ENCODE assay signal across 24 cellular contexts in the genomic region with DNA sequence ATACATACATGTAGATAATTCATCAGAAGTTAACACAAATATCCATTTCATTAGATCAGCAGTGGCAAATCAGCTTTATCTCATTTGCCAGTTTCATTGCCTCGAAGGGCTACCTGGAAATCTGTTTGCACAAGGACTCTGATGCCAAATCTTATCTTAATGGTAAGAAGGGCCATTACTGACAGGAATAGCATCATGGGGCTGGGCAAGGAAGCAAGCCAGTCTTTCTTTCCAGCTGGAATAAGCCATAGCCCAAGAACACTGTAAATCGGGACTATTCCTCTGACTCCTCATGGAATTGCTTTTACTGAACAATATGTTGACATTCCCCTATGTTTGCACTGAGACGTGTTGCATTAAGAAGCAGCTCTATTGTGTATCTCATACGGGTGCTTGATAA.
A peak's percentile ranks its signal among the peaks of the same experiment; 100 is the strongest.
DNase-seq lines count a peak whose midpoint lies in the region; ATAC-seq and TF ChIP-seq lines count a peak whose summit lies in the region.
"Had no signal": no experiment of that assay in that cellular context is flagged by ENCODE, and none has a peak within 500 bp of the region (broad histone marks: within the 10 kb centered on the region; RNA-seq: fewer than 3 reads in every experiment).

No MANE protein-coding gene starts in this region.

- no peak overlapping the region for H3K4me3 ChIP-seq in mesenchymal stem cell (ENCODE audit: insufficient read depth in 1 of 2, low read depth in 1 of 2, low read length in 2 of 2)
- H3K4me3 ChIP-seq: BLaER1, GM12878 had no signal

- H3K4me3 Mint-ChIP-seq in progenitor cell of endocrine pancreas (ENCODE audit: low read depth), result peak overlapping the region; percentile 18
- no peak overlapping the region for H3K4me3 Mint-ChIP-seq in stimulated activated effector memory CD8-positive, alpha-beta T cell treated with anti-CD3 and anti-CD28 coated beads, Interleukin-12 subunit alpha, Interleukin-12 subunit beta, amount 100 ng/mL, for 72 hours
- H3K4me3 Mint-ChIP-seq: CD14-positive monocyte; CD4-positive, alpha-beta memory T cell; CD4-positive, CD25-positive, alpha-beta regulatory T cell; CD8-positive, alpha-beta memory T cell had no signal

- no peak overlapping the region for H2BK5ac ChIP-seq in mesenchymal stem cell (ENCODE audit: low read depth, low read length, poor library complexity, severe bottlenecking)

- H3K14ac ChIP-seq in mesenchymal stem cell (ENCODE audit: low read length in 2 of 2), result no peak overlapping the region

- no peak overlapping the region for H4K8ac ChIP-seq in mesenchymal stem cell (ENCODE audit: low read length)

- DNase-seq in left ventricle myocardium superior, result no peak
- DNase-seq in Right ventricle myocardium inferior (ENCODE audit: missing footprints), result no peak
- no peak for DNase-seq in mesenchymal stem cell
- DNase-seq in progenitor cell of endocrine pancreas (ENCODE audit: low spot score, unreplicated experiment), result no peak
- no peak for DNase-seq in stimulated activated effector memory CD8-positive, alpha-beta T cell treated with anti-CD3 and anti-CD28 coated beads, Interleukin-12 subunit alpha, Interleukin-12 subunit beta, amount 100 ng/mL, for 72 hours (ENCODE audit: low spot score in 2 of 2)
- DNase-seq: 8988T; ACHN; BE2C; C1 segment of cervical spinal cord; CD4-positive, alpha-beta memory T cell; CD4-positive, CD25-positive, alpha-beta regulatory T cell; CD8-positive, alpha-beta memory T cell; COR-L47; DMS 273 treated with DMSO at 0.1 percent for 48 hours; DMS153; DMS53; DMS79; DND-41; EL; GDM1 had no signal

- peak overlapping the region; percentile 63 to 94 for H2BK12ac ChIP-seq in mesenchymal stem cell (ENCODE audit: low read length in 2 of 2)

- 94% methylated on average over 4 of the region's 4 CpGs for WGBS in mesenchymal stem cell

- no peak overlapping the region for H4K91ac ChIP-seq in mesenchymal stem cell (ENCODE audit: low read length)

- no peak overlapping the region for H3K27ac ChIP-seq in mesenchymal stem cell (ENCODE audit: low read length, poor library complexity, severe bottlenecking)
- H3K27ac ChIP-seq: BLaER1 had no signal

- H3K36me3 ChIP-seq in mesenchymal stem cell (ENCODE audit: control insufficient read depth in 1 of 2, insufficient read depth in 2 of 2, low read depth in 1 of 2, low read length in 2 of 2), result no peaks in the 10 kb centered on the region
- H3K36me3 ChIP-seq: BE2C, BLaER1 had no signal

- no peaks in the 10 kb centered on the region for H3K4me1 ChIP-seq in mesenchymal stem cell (ENCODE audit: control insufficient read depth, insufficient read depth, low read depth, low read length)
- H3K4me1 ChIP-seq: BE2C, BLaER1 had no signal

- H3K18ac ChIP-seq in mesenchymal stem cell (ENCODE audit: low read depth in 1 of 2, low read length in 2 of 2), result peak overlapping the region in 1 of 2 experiments; percentile 47

- no peak overlapping the region for H3K4ac ChIP-seq in mesenchymal stem cell (ENCODE audit: low read depth in 1 of 2, low read length in 2 of 2)

- no peak overlapping the region for H2BK15ac ChIP-seq in mesenchymal stem cell (ENCODE audit: low read depth, poor library complexity, severe bottlenecking)

- intact Hi-C loops in left ventricle myocardium superior (cut with micrococcal nuclease) (no loop called here), Right ventricle myocardium inferior (cut with DNase I) (loop anchor here (5.0 kb wide), 1 partner anchor 64 kb away; no protein-coding TSS in a partner anchor)

- H3K4me1 Mint-ChIP-seq in progenitor cell of endocrine pancreas (ENCODE audit: low read depth), result peaks cover 68% of the 10 kb centered on the region
- no peaks in the 10 kb centered on the region for H3K4me1 Mint-ChIP-seq in stimulated activated effector memory CD8-positive, alpha-beta T cell treated with anti-CD3 and anti-CD28 coated beads, Interleukin-12 subunit alpha, Interleukin-12 subunit beta, amount 100 ng/mL, for 72 hours
- H3K4me1 Mint-ChIP-seq: CD14-positive monocyte; CD4-positive, alpha-beta memory T cell; CD4-positive, CD25-positive, alpha-beta regulatory T cell; CD8-positive, alpha-beta memory T cell had no signal

- H3K9me3 ChIP-seq in mesenchymal stem cell (ENCODE audit: control insufficient read depth, low read length), result no peaks in the 10 kb centered on the region
- H3K9me3 ChIP-seq: BE2C, BLaER1 had no signal

- no peak overlapping the region for H2AK5ac ChIP-seq in mesenchymal stem cell (ENCODE audit: low read length, severe bottlenecking)

- no peaks in the 10 kb centered on the region for H3K9me3 Mint-ChIP-seq in progenitor cell of endocrine pancreas (ENCODE audit: low read depth)
- H3K9me3 Mint-ChIP-seq in stimulated activated effector memory CD8-positive, alpha-beta T cell treated with anti-CD3 and anti-CD28 coated beads, Interleukin-12 subunit alpha, Interleukin-12 subunit beta, amount 100 ng/mL, for 72 hours, result no peaks in the 10 kb centered on the region
- H3K9me3 Mint-ChIP-seq: CD4-positive, alpha-beta memory T cell; CD8-positive, alpha-beta memory T cell had no signal

- TF ChIP-seq CTCF in progenitor cell of endocrine pancreas (IDR thresholded peaks at IDR 0.05; ENCODE audit: unreplicated experiment), result no peak

- H2AFZ ChIP-seq in mesenchymal stem cell (ENCODE audit: low read depth, low read length), result no peak overlapping the region

- peak; percentile 62 for ATAC-seq in left ventricle myocardium superior
- no peak for ATAC-seq in Right ventricle myocardium inferior
- no peak for ATAC-seq in stimulated activated effector memory CD8-positive, alpha-beta T cell treated with anti-CD3 and anti-CD28 coated beads, Interleukin-12 subunit alpha, Interleukin-12 subunit beta, amount 100 ng/mL, for 72 hours
- no peak for ATAC-seq in GM21390 (IDR thresholded peaks at IDR 0.05; ENCODE audit: unreplicated experiment)
- ATAC-seq: GM12878 had no signal

- H3K27me3 Mint-ChIP-seq in progenitor cell of endocrine pancreas, result no peaks in the 10 kb centered on the region

- no peak overlapping the region for H3K23ac ChIP-seq in mesenchymal stem cell (ENCODE audit: low read length in 2 of 2)

- H3K4me2 ChIP-seq in mesenchymal stem cell (ENCODE audit: low read length, poor library complexity, severe bottlenecking), result no peak overlapping the region
- H3K4me2 ChIP-seq: BLaER1 had no signal

- peaks cover 0 to 14% of the 10 kb centered on the region in 2 experiments for H3K27me3 ChIP-seq in mesenchymal stem cell (ENCODE audit: control insufficient read depth in 1 of 2, insufficient read depth in 1 of 2, low read length in 2 of 2)
- H3K27me3 ChIP-seq: BE2C, BLaER1 had no signal

- no peak overlapping the region for H2BK120ac ChIP-seq in mesenchymal stem cell (ENCODE audit: low read depth, low read length)

- no peaks in the 10 kb centered on the region for H3K36me3 Mint-ChIP-seq in progenitor cell of endocrine pancreas (ENCODE audit: insufficient read depth)
- no peaks in the 10 kb centered on the region for H3K36me3 Mint-ChIP-seq in stimulated activated effector memory CD8-positive, alpha-beta T cell treated with anti-CD3 and anti-CD28 coated beads, Interleukin-12 subunit alpha, Interleukin-12 subunit beta, amount 100 ng/mL, for 72 hours
- H3K36me3 Mint-ChIP-seq: CD14-positive monocyte; CD4-positive, alpha-beta memory T cell; CD4-positive, CD25-positive, alpha-beta regulatory T cell; CD8-positive, alpha-beta memory T cell had no signal

- no peaks in the 10 kb centered on the region for H3K79me1 ChIP-seq in mesenchymal stem cell (replicated peaks; ENCODE audit: low read length, poor library complexity, severe bottlenecking)

- no peak overlapping the region for H3K9ac ChIP-seq in mesenchymal stem cell (ENCODE audit: low read length)
- H3K9ac ChIP-seq: BLaER1 had no signal

- no peak overlapping the region for H3K27ac Mint-ChIP-seq in progenitor cell of endocrine pancreas
- H3K27ac Mint-ChIP-seq in stimulated activated effector memory CD8-positive, alpha-beta T cell treated with anti-CD3 and anti-CD28 coated beads, Interleukin-12 subunit alpha, Interleukin-12 subunit beta, amount 100 ng/mL, for 72 hours, result no peak overlapping the region
- H3K27ac Mint-ChIP-seq: CD14-positive monocyte; CD4-positive, alpha-beta memory T cell; CD4-positive, CD25-positive, alpha-beta regulatory T cell; CD8-positive, alpha-beta memory T cell had no signal
